In the genomic region with DNA sequence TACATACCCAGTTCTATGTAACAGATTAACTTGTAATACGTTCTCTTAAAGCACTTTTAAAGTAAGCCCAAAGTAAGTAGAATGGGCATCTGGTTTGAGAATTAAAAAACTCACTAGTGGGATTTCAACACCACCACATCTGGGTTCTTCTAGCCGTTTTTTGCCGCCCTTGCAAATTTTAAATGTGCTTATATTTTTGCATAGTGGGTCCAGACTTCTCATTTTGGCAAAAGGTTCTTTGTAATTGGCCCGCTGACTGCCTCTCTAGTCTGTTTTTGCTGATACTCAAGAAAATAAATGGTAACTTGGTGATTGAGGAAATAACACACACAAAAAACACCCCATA, we compare ENCODE assay signal across 1 cellular context.
TF ChIP-seq lines count a peak whose summit lies in the region.

No MANE protein-coding gene starts in this region.

TF ChIP-seq in GM23338, 12 proteins besides CTCF, POLR2A, EP300 and RAD21 (continued from another document):
- TF ChIP-seq, protein P1, sequence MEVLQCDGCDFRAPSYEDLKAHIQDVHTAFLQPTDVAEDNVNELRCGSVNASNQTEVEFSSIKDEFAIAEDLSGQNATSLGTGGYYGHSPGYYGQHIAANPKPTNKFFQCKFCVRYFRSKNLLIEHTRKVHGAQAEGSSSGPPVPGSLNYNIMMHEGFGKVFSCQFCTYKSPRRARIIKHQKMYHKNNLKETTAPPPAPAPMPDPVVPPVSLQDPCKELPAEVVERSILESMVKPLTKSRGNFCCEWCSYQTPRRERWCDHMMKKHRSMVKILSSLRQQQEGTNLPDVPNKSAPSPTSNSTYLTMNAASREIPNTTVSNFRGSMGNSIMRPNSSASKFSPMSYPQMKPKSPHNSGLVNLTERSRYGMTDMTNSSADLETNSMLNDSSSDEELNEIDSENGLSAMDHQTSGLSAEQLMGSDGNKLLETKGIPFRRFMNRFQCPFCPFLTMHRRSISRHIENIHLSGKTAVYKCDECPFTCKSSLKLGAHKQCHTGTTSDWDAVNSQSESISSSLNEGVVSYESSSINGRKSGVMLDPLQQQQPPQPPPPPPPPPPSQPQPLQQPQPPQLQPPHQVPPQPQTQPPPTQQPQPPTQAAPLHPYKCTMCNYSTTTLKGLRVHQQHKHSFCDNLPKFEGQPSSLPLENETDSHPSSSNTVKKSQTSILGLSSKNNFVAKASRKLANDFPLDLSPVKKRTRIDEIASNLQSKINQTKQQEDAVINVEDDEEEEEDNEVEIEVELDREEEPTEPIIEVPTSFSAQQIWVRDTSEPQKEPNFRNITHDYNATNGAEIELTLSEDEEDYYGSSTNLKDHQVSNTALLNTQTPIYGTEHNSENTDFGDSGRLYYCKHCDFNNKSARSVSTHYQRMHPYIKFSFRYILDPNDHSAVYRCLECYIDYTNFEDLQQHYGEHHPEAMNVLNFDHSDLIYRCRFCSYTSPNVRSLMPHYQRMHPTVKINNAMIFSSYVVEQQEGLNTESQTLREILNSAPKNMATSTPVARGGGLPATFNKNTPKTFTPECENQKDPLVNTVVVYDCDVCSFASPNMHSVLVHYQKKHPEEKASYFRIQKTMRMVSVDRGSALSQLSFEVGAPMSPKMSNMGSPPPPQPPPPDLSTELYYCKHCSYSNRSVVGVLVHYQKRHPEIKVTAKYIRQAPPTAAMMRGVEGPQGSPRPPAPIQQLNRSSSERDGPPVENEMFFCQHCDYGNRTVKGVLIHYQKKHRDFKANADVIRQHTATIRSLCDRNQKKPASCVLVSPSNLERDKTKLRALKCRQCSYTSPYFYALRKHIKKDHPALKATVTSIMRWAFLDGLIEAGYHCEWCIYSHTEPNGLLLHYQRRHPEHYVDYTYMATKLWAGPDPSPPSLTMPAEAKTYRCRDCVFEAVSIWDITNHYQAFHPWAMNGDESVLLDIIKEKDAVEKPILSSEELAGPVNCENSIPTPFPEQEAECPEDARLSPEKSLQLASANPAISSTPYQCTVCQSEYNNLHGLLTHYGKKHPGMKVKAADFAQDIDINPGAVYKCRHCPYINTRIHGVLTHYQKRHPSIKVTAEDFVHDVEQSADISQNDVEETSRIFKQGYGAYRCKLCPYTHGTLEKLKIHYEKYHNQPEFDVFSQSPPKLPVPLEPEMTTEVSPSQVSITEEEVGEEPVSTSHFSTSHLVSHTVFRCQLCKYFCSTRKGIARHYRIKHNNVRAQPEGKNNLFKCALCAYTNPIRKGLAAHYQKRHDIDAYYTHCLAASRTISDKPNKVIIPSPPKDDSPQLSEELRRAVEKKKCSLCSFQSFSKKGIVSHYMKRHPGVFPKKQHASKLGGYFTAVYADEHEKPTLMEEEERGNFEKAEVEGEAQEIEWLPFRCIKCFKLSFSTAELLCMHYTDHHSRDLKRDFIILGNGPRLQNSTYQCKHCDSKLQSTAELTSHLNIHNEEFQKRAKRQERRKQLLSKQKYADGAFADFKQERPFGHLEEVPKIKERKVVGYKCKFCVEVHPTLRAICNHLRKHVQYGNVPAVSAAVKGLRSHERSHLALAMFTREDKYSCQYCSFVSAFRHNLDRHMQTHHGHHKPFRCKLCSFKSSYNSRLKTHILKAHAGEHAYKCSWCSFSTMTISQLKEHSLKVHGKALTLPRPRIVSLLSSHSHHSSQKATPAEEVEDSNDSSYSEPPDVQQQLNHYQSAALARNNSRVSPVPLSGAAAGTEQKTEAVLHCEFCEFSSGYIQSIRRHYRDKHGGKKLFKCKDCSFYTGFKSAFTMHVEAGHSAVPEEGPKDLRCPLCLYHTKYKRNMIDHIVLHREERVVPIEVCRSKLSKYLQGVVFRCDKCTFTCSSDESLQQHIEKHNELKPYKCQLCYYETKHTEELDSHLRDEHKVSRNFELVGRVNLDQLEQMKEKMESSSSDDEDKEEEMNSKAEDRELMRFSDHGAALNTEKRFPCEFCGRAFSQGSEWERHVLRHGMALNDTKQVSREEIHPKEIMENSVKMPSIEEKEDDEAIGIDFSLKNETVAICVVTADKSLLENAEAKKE (CRISPR knock-in tag; IDR thresholded peaks at IDR 0.05) = no peak
- TF ChIP-seq POLR2AphosphoS5 (IDR thresholded peaks at IDR 0.05; ENCODE audit: low read depth) = no peak
- TF ChIP-seq, protein P2, sequence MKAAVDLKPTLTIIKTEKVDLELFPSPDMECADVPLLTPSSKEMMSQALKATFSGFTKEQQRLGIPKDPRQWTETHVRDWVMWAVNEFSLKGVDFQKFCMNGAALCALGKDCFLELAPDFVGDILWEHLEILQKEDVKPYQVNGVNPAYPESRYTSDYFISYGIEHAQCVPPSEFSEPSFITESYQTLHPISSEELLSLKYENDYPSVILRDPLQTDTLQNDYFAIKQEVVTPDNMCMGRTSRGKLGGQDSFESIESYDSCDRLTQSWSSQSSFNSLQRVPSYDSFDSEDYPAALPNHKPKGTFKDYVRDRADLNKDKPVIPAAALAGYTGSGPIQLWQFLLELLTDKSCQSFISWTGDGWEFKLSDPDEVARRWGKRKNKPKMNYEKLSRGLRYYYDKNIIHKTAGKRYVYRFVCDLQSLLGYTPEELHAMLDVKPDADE (IDR thresholded peaks at IDR 0.05) = no peak
- TF ChIP-seq JUNB (IDR thresholded peaks at IDR 0.05; ENCODE audit: unreplicated experiment) = no peak
- TF ChIP-seq EZH2phosphoT487 (IDR thresholded peaks at IDR 0.05; ENCODE audit: unreplicated experiment) = no peak
